In genomic region chr3:172104471-172105072, GRCh38 we compare ENCODE assay signal across 8 cellular contexts.
A peak's percentile ranks its signal among the peaks of the same experiment; 100 is the strongest.
DNase-seq lines count a peak whose midpoint lies in the region; ATAC-seq, FAIRE-seq and TF ChIP-seq lines count a peak whose summit lies in the region.
"Had no signal": no experiment of that assay in that cellular context is flagged by ENCODE, and none has a peak within 500 bp of the region (broad histone marks: within the 10 kb centered on the region; RNA-seq: fewer than 3 reads in every experiment).

No MANE protein-coding gene starts in this region.

- peaks cover 15% of the 10 kb centered on the region for H3K36me3 Mint-ChIP-seq in activated CD8-positive, alpha-beta T cell treated with anti-CD3 and anti-CD28 coated beads, Interleukin-2, amount 10 ng/mL, durations not matched to agents 7 days and 5 days (ENCODE audit: low read depth)

- H3K4me1 Mint-ChIP-seq in activated CD8-positive, alpha-beta T cell treated with anti-CD3 and anti-CD28 coated beads, Interleukin-2, amount 10 ng/mL, durations not matched to agents 7 days and 5 days (ENCODE audit: low read depth): peaks cover 78% of the 10 kb centered on the region

- H3K27me3 Mint-ChIP-seq in activated CD8-positive, alpha-beta T cell treated with anti-CD3 and anti-CD28 coated beads, Interleukin-2, amount 10 ng/mL, durations not matched to agents 7 days and 5 days (ENCODE audit: low read depth): peaks cover 2% of the 10 kb centered on the region

- ATAC-seq in activated CD8-positive, alpha-beta T cell treated with anti-CD3 and anti-CD28 coated beads, Interleukin-2, amount 10 ng/mL, durations not matched to agents 7 days and 5 days: no peak
- ATAC-seq in HG03135 (IDR thresholded peaks at IDR 0.05; ENCODE audit: unreplicated experiment): no peak

- CTCF ChIA-PET in activated CD8-positive, alpha-beta T cell treated with anti-CD3 and anti-CD28 coated beads, Interleukin-2, amount 10 ng/mL, durations not matched to agents 7 days and 5 days (lab: Charles Lee): interaction anchor here (0.8 to 1.5 kb wide), 3 partner anchors 18 to 62 kb away, joined by 3 to 4 read pairs (median 4); no protein-coding TSS in a partner anchor

- POLR2A ChIA-PET in activated CD8-positive, alpha-beta T cell treated with anti-CD3 and anti-CD28 coated beads, Interleukin-2, amount 10 ng/mL, durations not matched to agents 7 days and 5 days (lab: Charles Lee): no interaction called here

- TF ChIP-seq CTCF in left ventricle myocardium inferior (IDR thresholded peaks at IDR 0.05; ENCODE audit: borderline replicate concordance) (no peak), retinal pigment epithelial cell (conservative IDR thresholded peaks at IDR 0.05; ENCODE audit: low read depth, low read length) (no peak)

- no peaks in the 10 kb centered on the region for H3K36me3 ChIP-seq in HUES48 (ENCODE audit: control insufficient read depth, insufficient read depth, low read length)
- H3K36me3 ChIP-seq in left ventricle myocardium inferior: no peaks in the 10 kb centered on the region

- H3K27me3 ChIP-seq in HUES48 (ENCODE audit: control insufficient read depth, insufficient read depth, low read length) (no peaks in the 10 kb centered on the region), left ventricle myocardium inferior (ENCODE audit: low read depth) (no peaks in the 10 kb centered on the region)

- H3K4me3 ChIP-seq in HUES48 (ENCODE audit: low read depth, low read length) (no peak overlapping the region), left ventricle myocardium inferior (no peak overlapping the region), retinal pigment epithelial cell (ENCODE audit: low read length) (no peak overlapping the region)
- H3K4me3 ChIP-seq: SK-N-MC had no signal

- intact Hi-C loops in left ventricle myocardium inferior (cut with micrococcal nuclease): no loop called here

- no peaks in the 10 kb centered on the region for H3K9me3 Mint-ChIP-seq in activated CD8-positive, alpha-beta T cell treated with anti-CD3 and anti-CD28 coated beads, Interleukin-2, amount 10 ng/mL, durations not matched to agents 7 days and 5 days (ENCODE audit: insufficient read depth)

- H3K4me1 ChIP-seq in HUES48 (ENCODE audit: control insufficient read depth, insufficient read depth, low read length) (peaks cover 59% of the 10 kb centered on the region), left ventricle myocardium inferior (peaks cover 94% of the 10 kb centered on the region)

- H3K9ac ChIP-seq in HUES48 (ENCODE audit: low read depth, low read length): no peak overlapping the region

- H3K9me3 ChIP-seq in HUES48 (ENCODE audit: control insufficient read depth, insufficient read depth, low read length) (no peaks in the 10 kb centered on the region), left ventricle myocardium inferior (replicated peaks) (no peaks in the 10 kb centered on the region)

- peak; percentile 19 for DNase-seq in OCI-M1 (lab: John Stamatoyannopoulos, UW)
- DNase-seq in left ventricle myocardium inferior: no peak
- peak; percentile 62 for DNase-seq in retinal pigment epithelial cell (ENCODE audit: low read depth)
- DNase-seq in activated CD8-positive, alpha-beta T cell treated with anti-CD3 and anti-CD28 coated beads, Interleukin-2, amount 10 ng/mL, durations not matched to agents 7 days and 5 days: no peak
- no peak for DNase-seq in GM19239 (ENCODE audit: insufficient read length, low spot score)

- H3K4me3 Mint-ChIP-seq in activated CD8-positive, alpha-beta T cell treated with anti-CD3 and anti-CD28 coated beads, Interleukin-2, amount 10 ng/mL, durations not matched to agents 7 days and 5 days: no peak overlapping the region

- H3K27ac ChIP-seq in HUES48 (ENCODE audit: low read depth, low read length) (peak overlapping the region; percentile 64), left ventricle myocardium inferior (replicated peaks) (peak overlapping the region; percentile 21)
- H3K27ac ChIP-seq: SK-N-MC had no signal

- no peak overlapping the region for H3K27ac Mint-ChIP-seq in activated CD8-positive, alpha-beta T cell treated with anti-CD3 and anti-CD28 coated beads, Interleukin-2, amount 10 ng/mL, durations not matched to agents 7 days and 5 days

- FAIRE-seq in GM19239 (lab: Jason Lieb, UNC): no peak

Comparison
In these comparisons a context has a peak if more than half of its experiments do, and no peak if none do; other contexts are left out.
1. DNase-seq: peak in OCI-M1 (single experiment) and retinal pigment epithelial cell (single experiment); none in left ventricle myocardium inferior (single experiment), activated CD8-positive, alpha-beta T cell treated with anti-CD3 and anti-CD28 coated beads, Interleukin-2, amount 10 ng/mL, durations not matched to agents 7 days and 5 days (single experiment) and GM19239 (single experiment).